Comparison of ENCODE assay signal across 8 cellular contexts in genomic region chr12:49055978-49056754, GRCh38. TPM values are rescaled to one million over a fixed set of nuclear protein-coding genes. Genes with fewer than 3 reads are reported as not detected.
DNase-seq lines count a peak whose midpoint lies in the region; ATAC-seq and TF ChIP-seq lines count a peak whose summit lies in the region.

No MANE protein-coding gene starts in this region.

- H3K4me3 ChIP-seq in muscle layer of colon (ENCODE audit: low read depth in 1 of 2, low read length in 2 of 2): peak overlapping the region; percentile 16 to 95
- peak overlapping the region; percentile 97 for H3K4me3 ChIP-seq in suprapubic skin

- 29% methylated on average over 7 of the region's 7 CpGs for WGBS in suprapubic skin

- ATAC-seq in HG02610 (IDR thresholded peaks at IDR 0.05; ENCODE audit: unreplicated experiment) (peak; percentile 76), esophagus mucosa (peak; percentile 56)

- TF ChIP-seq CTCF in suprapubic skin (IDR thresholded peaks at IDR 0.05): no peak

- H3K9ac ChIP-seq in muscle layer of colon (ENCODE audit: low read length): no peak overlapping the region

- H3K36me3 ChIP-seq in muscle layer of colon (ENCODE audit: insufficient read depth, low read length): peaks cover 41% of the 10 kb centered on the region
- H3K36me3 ChIP-seq in suprapubic skin: peaks cover 38% of the 10 kb centered on the region

- H3K27ac ChIP-seq in muscle layer of colon (ENCODE audit: low read depth, low read length) (peak overlapping the region; percentile 27), suprapubic skin (no peak overlapping the region)

- H3K9me3 ChIP-seq in muscle layer of colon (ENCODE audit: low read length) (no peaks in the 10 kb centered on the region), suprapubic skin (no peaks in the 10 kb centered on the region)

- H3K27me3 ChIP-seq in muscle layer of colon (ENCODE audit: control insufficient read depth in 1 of 2, insufficient read depth in 2 of 2, low read length in 2 of 2): no peaks in the 10 kb centered on the region
- H3K27me3 ChIP-seq in suprapubic skin: no peaks in the 10 kb centered on the region

- peaks cover 41% of the 10 kb centered on the region for H3K4me1 ChIP-seq in muscle layer of colon (ENCODE audit: insufficient read depth, low read length)
- peaks cover 57% of the 10 kb centered on the region for H3K4me1 ChIP-seq in suprapubic skin

- DNase-seq in activated gamma-delta T cell treated with Interleukin-2 at 50 U/mL for 16 hours: peak; percentile 41
- no peak for DNase-seq in activated gamma-delta T cell (lab: John Stamatoyannopoulos, UW)
- peak; percentile 75 for DNase-seq in NCI-H82 (lab: John Stamatoyannopoulos, UW)
- DNase-seq in activated CD8-positive, alpha-beta memory T cell treated with anti-CD3 and anti-CD28 coated beads for 24 hours: peak; percentile 71
- no peak for DNase-seq in suprapubic skin (ENCODE audit: low spot score in 2 of 2)

- TF ChIP-seq POLR2A in suprapubic skin (IDR thresholded peaks at IDR 0.05): no peak

- TF ChIP-seq EP300 in suprapubic skin (IDR thresholded peaks at IDR 0.05): no peak

RNA-seq across cellular contexts. Expression of gene KMT2D, which starts 4.4 kb away (rescaled TPM):
- 48.2 TPM for total RNA-seq in esophagus mucosa
- total RNA-seq in suprapubic skin: 100 to 1,000 TPM in 2 of 4 donors, 10 to 100 TPM in 2; 88.1 to 121 (median 104) TPM

RNA-seq across cellular contexts. Expression of gene RHEBL1, which starts 13.6 kb away (rescaled TPM):
- 0.44 TPM for total RNA-seq in esophagus mucosa
- 1 to 10 TPM; 1.1 to 3.6 (median 1.6) TPM for total RNA-seq in suprapubic skin

RNA-seq across cellular contexts. Expression of gene PRKAG1, which starts 37.6 kb away (rescaled TPM):
- total RNA-seq in esophagus mucosa (52.8 TPM), suprapubic skin (10 to 100 TPM; 40.0 to 61.4 (median 49.6) TPM)

RNA-seq across cellular contexts. Expression of gene DHH, which starts 38.4 kb away (rescaled TPM):
- 0.12 TPM for total RNA-seq in esophagus mucosa
- under 1 TPM; 0.15 to 0.47 (median 0.42) TPM for total RNA-seq in suprapubic skin

RNA-seq across cellular contexts. Expression of gene LMBR1L, which starts 54.5 kb away (rescaled TPM):
- total RNA-seq in esophagus mucosa (24.4 TPM), suprapubic skin (100 to 1,000 TPM in 1 of 4 donors, 10 to 100 TPM in 3; 25.3 to 152 (median 62.3) TPM)

Comparison
In these comparisons a context has a peak if more than half of its experiments do, and no peak if none do; other contexts are left out.
1. DNase-seq: peak in activated gamma-delta T cell treated with Interleukin-2 at 50 U/mL for 16 hours (single experiment), NCI-H82 (single experiment) and activated CD8-positive, alpha-beta memory T cell treated with anti-CD3 and anti-CD28 coated beads for 24 hours (single experiment); none in activated gamma-delta T cell (single experiment) and suprapubic skin (0 of 2).